Comparison of ENCODE assay signal across 33 cellular contexts in genomic region chr18:75113455-75113854, GRCh38.
"Had no signal": no experiment of that assay in that cellular context is flagged by ENCODE, and none has a peak within 500 bp of the region (broad histone marks: within the 10 kb centered on the region; RNA-seq: fewer than 3 reads in every experiment).

No MANE protein-coding gene starts in this region.

- ATAC-seq: activated T-cell treated with anti-CD3 and anti-CD28 coated beads, Interleukin-2, amount 50 U/mL, for 4 hours; PC-3 had no signal

- H3K36me3 ChIP-seq: cardiac muscle cell, Peyer's patch had no signal

- H3K9ac ChIP-seq: KMS-11 had no signal

- H3K9me3 ChIP-seq: Peyer's patch had no signal

- H3K27ac ChIP-seq: cardiac muscle cell, KMS-11, Peyer's patch, VCaP had no signal

- H3K27me3 ChIP-seq: cardiac muscle cell, Peyer's patch had no signal

- H3K4me2 ChIP-seq: KMS-11 had no signal

- DNase-seq: activated B cell treated with CpG ODN at 0.5 μM for 24 hours; activated CD4-positive, alpha-beta memory T cell treated with anti-CD3 and anti-CD28 coated beads for 36 hours; activated CD4-positive, alpha-beta T cell treated with anti-CD3 and anti-CD28 coated beads for 4 hours; activated CD4-positive, alpha-beta T cell treated with anti-CD3 and anti-CD28 coated beads, Interleukin-2, amount 50 U/mL, for 1 hour; activated CD4-positive, CD25-positive, alpha-beta regulatory T cell treated with anti-CD3 and anti-CD28 coated beads, Interleukin-2, amount 50 U/mL, for 72 hours; activated naive CD4-positive, alpha-beta T cell; activated naive CD4-positive, alpha-beta T cell treated with anti-CD3 and anti-CD28 coated beads, Interleukin-2, amount 50 U/mL, for 16 hours; activated naive CD8-positive, alpha-beta T cell treated with anti-CD3 and anti-CD28 coated beads for 36 hours; activated T-cell treated with anti-CD3 and anti-CD28 coated beads for 4 hours; activated T-cell treated with anti-CD3 and anti-CD28 coated beads, Interleukin-2, amount 50 U/mL, for 4 hours; amniotic stem cell; aorta; MM.1S; NCI-H1092; NCI-H1436 treated with DMSO at 0.1 percent for 48 hours; NCI-H1694 treated with DMSO at 0.1 percent for 48 hours; NCI-H2029 treated with DMSO at 0.1 percent for 48 hours; NCI-H2107; NCI-H2171; NCI-H510A; NCI-H526; NCI-H748 treated with DMSO at 0.1 percent for 48 hours; NK-92 treated with Interleukin-12 subunit alpha and Interleukin-12 subunit beta, amount 100 ng/mL, for 24 hours; PC-3; RPMI8226; SW 1271; T-helper 1 cell; T-helper 2 cell; T-helper 9 cell had no signal

- H3K4me3 ChIP-seq: cardiac muscle cell, Peyer's patch had no signal

- H3K4me1 ChIP-seq: Peyer's patch had no signal
